Comparison of ENCODE assay signal across 8 cellular contexts in genomic region chr12:4276524-4277204, GRCh38. TPM values are rescaled to one million over a fixed set of nuclear protein-coding genes. Genes with fewer than 3 reads are reported as not detected.
DNase-seq lines count a peak whose midpoint lies in the region; ATAC-seq and TF ChIP-seq lines count a peak whose summit lies in the region.

No MANE protein-coding gene starts in this region.

- peaks cover 17% of the 10 kb centered on the region for H4K20me1 ChIP-seq in DND-41 (ENCODE audit: insufficient read depth, low read length)

- H3K4me3 ChIP-seq in DND-41 (ENCODE audit: low read depth in 1 of 2, low read length in 2 of 2) = no peak overlapping the region
- peak overlapping the region; percentile 96 for H3K4me3 ChIP-seq in coronary artery

- no peaks in the 10 kb centered on the region for H3K9me3 ChIP-seq in DND-41 (ENCODE audit: insufficient read depth, low read length, severe bottlenecking)

- H3K79me2 ChIP-seq in DND-41 (ENCODE audit: insufficient read depth, low read length) = no peaks in the 10 kb centered on the region

- no peak overlapping the region for H2AFZ ChIP-seq in DND-41 (ENCODE audit: low read depth, low read length)

- peak; percentile 97 for TF ChIP-seq CTCF in DND-41 (IDR thresholded peaks at IDR 0.05; ENCODE audit: borderline replicate concordance, extremely low read depth, low read length, poor library complexity, severe bottlenecking)
- peak; percentile 88 for TF ChIP-seq CTCF in coronary artery (IDR thresholded peaks at IDR 0.05)

- H3K4me2 ChIP-seq in DND-41 (ENCODE audit: insufficient read depth, low read length) = no peak overlapping the region

- H3K36me3 ChIP-seq in DND-41 (ENCODE audit: insufficient read depth, low read length) = no peaks in the 10 kb centered on the region

- peak; percentile 71 for ATAC-seq in DND-41 (ENCODE audit: insufficient read depth, low read depth)
- ATAC-seq in HG02885 (IDR thresholded peaks at IDR 0.05; ENCODE audit: poor library complexity, unreplicated experiment) = peak; percentile 48
- ATAC-seq in left lobe of liver = peak; percentile 85
- ATAC-seq in GM18867 (IDR thresholded peaks at IDR 0.05; ENCODE audit: unreplicated experiment) = no peak

- H3K4me1 ChIP-seq in DND-41 (ENCODE audit: insufficient read depth, low read length) = peaks cover 30% of the 10 kb centered on the region

- peaks cover 59% of the 10 kb centered on the region for H3K27me3 ChIP-seq in DND-41 (ENCODE audit: insufficient read depth, low read length, poor library complexity)

- H3K27ac ChIP-seq in DND-41 (ENCODE audit: low read length) (no peak overlapping the region), coronary artery (peak overlapping the region in 1 of 2 donors; percentile 96)

- H3K9ac ChIP-seq in DND-41 (ENCODE audit: low read depth, low read length) = no peak overlapping the region

- peak; percentile 82 for DNase-seq in DND-41
- peak; percentile 83 for DNase-seq in NCI-H446 treated with DMSO at 0.1 percent for 48 hours (lab: John Stamatoyannopoulos, UW)
- DNase-seq in activated CD4-positive, alpha-beta T cell treated with anti-CD3 and anti-CD28 coated beads for 48 hours = peak; percentile 91
- peak; percentile 91 for DNase-seq in coronary artery (ENCODE audit: low spot score)
- DNase-seq in left lobe of liver (ENCODE audit: low spot score) = peak; percentile 79
- peak; percentile 79 to 80 for DNase-seq in stimulated activated CD4-positive, alpha-beta T cell treated with anti-CD3 and anti-CD28 coated beads, Interleukin-2, amount 100 ng/mL, for 48 hours

RNA-seq across cellular contexts. Expression of gene CCND2, which starts 3.1 kb away (rescaled TPM):
- 3.5 TPM for total RNA-seq in left lobe of liver

RNA-seq across cellular contexts. Expression of gene TIGAR, which starts 44.3 kb away (rescaled TPM):
- 3.0 TPM for total RNA-seq in left lobe of liver
